In the genomic region with DNA sequence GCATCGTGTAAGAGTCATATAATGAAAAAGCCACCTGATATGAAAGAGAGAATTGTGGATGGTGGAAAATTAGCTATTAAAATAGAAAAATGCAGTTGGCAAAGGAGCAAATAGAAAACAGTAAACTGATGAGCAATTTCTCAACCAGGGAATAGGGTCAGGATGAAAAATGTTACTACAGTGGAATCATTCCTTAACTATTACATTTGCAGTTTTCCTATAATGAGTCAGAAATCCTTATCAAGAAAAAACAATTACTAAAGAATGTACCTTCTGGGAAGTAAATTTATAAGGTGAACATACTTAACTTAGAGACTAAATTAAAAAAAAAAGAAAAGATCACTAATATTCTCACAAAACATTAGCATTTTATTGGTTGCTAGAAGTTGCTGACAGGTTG, we compare ENCODE assay signal across 36 cellular contexts.
DNase-seq lines count a peak whose midpoint lies in the region; ATAC-seq, FAIRE-seq and TF ChIP-seq lines count a peak whose summit lies in the region.
"Had no signal": no experiment of that assay in that cellular context is flagged by ENCODE, and none has a peak within 500 bp of the region (broad histone marks: within the 10 kb centered on the region; RNA-seq: fewer than 3 reads in every experiment).

No MANE protein-coding gene starts in this region.

- no peaks in the 10 kb centered on the region for H3K4me1 Mint-ChIP-seq in CD8-positive, alpha-beta T cell (ENCODE audit: low read depth)
- H3K4me1 Mint-ChIP-seq: activated CD4-positive, alpha-beta T cell treated with anti-CD3 and anti-CD28 coated beads, Interleukin-2, amount 10 ng/mL, durations not matched to agents 24 days and 14 days; IgD-negative memory B cell; mesothelial cell of epicardium; naive B cell had no signal

- H3K9me3 Mint-ChIP-seq in CD8-positive, alpha-beta T cell = peaks cover 3% of the 10 kb centered on the region
- H3K9me3 Mint-ChIP-seq: activated CD4-positive, alpha-beta T cell treated with anti-CD3 and anti-CD28 coated beads, Interleukin-2, amount 10 ng/mL, durations not matched to agents 24 days and 14 days; activated T-cell treated with anti-CD3 and anti-CD28 coated beads, Interleukin-2, amount 50 U/mL, for 72 hours; CD4-positive, alpha-beta T cell; mesothelial cell of epicardium; stimulated activated naive CD8-positive, alpha-beta T cell treated with anti-CD3 and anti-CD28 coated beads, Interleukin-15, Interleukin-2, amounts not matched to agents 100 ng/mL and 50 ng/mL, for 24 hours had no signal

- no peak overlapping the region for H3K4me3 ChIP-seq in choroid plexus epithelial cell (ENCODE audit: low read depth, low read length)
- H3K4me3 ChIP-seq in pancreas = no peak overlapping the region
- H3K4me3 ChIP-seq in CD8-positive, alpha-beta T cell (ENCODE audit: low read depth, low read length) = no peak overlapping the region
- H3K4me3 ChIP-seq: adrenal gland, cardiac muscle cell, coronary artery, gastroesophageal sphincter, PC-9, skin epidermis, vagina had no signal

- H3K9me3 ChIP-seq in pancreas = no peaks in the 10 kb centered on the region
- no peaks in the 10 kb centered on the region for H3K9me3 ChIP-seq in CD8-positive, alpha-beta T cell (ENCODE audit: low read length)
- H3K9me3 ChIP-seq: adrenal gland, gastroesophageal sphincter, vagina had no signal

- H3K4me3 Mint-ChIP-seq in CD8-positive, alpha-beta T cell = no peak overlapping the region
- H3K4me3 Mint-ChIP-seq: activated CD4-positive, alpha-beta T cell treated with anti-CD3 and anti-CD28 coated beads, Interleukin-2, amount 10 ng/mL, durations not matched to agents 24 days and 14 days; activated T-cell treated with anti-CD3 and anti-CD28 coated beads, Interleukin-2, amount 50 U/mL, for 72 hours; CD4-positive, alpha-beta T cell; effector memory CD8-positive, alpha-beta T cell; IgD-negative memory B cell; mesothelial cell of epicardium; naive B cell; stimulated activated naive CD8-positive, alpha-beta T cell treated with anti-CD3 and anti-CD28 coated beads, Interleukin-15, Interleukin-2, amounts not matched to agents 100 ng/mL and 50 ng/mL, for 24 hours had no signal

- FAIRE-seq in pancreas (lab: Jason Lieb, UNC) (no peak), frontal cortex (lab: Jason Lieb, UNC) (no peak)
- FAIRE-seq: G401.6 had no signal

- no peaks in the 10 kb centered on the region for H3K36me3 ChIP-seq in pancreas
- no peaks in the 10 kb centered on the region for H3K36me3 ChIP-seq in CD8-positive, alpha-beta T cell (ENCODE audit: insufficient read depth, low read length)
- H3K36me3 ChIP-seq: adrenal gland, cardiac muscle cell, gastroesophageal sphincter, vagina had no signal

- TF ChIP-seq CTCF in choroid plexus epithelial cell (conservative IDR thresholded peaks at IDR 0.05; ENCODE audit: low read depth, low read length) (no peak), pancreas (IDR thresholded peaks at IDR 0.05) (no peak)
- no peak for TF ChIP-seq CTCF in CD8-positive, alpha-beta T cell (IDR thresholded peaks at IDR 0.05)

- 42% methylated on average over 1 of the region's 1 CpG for WGBS in pancreas, 2 donors

- POLR2A ChIA-PET in CD8-positive, alpha-beta T cell (lab: Charles Lee) = no interaction called here

- peaks cover 0 to 29% (median 14%) of the 10 kb centered on the region in 3 donors for H3K4me1 ChIP-seq in pancreas
- no peaks in the 10 kb centered on the region for H3K4me1 ChIP-seq in CD8-positive, alpha-beta T cell (ENCODE audit: insufficient read depth, low read length)
- H3K4me1 ChIP-seq: adrenal gland, gastroesophageal sphincter, vagina had no signal

- H3K27me3 ChIP-seq in pancreas = no peaks in the 10 kb centered on the region
- no peaks in the 10 kb centered on the region for H3K27me3 ChIP-seq in CD8-positive, alpha-beta T cell (ENCODE audit: insufficient read depth, low read length)
- H3K27me3 ChIP-seq: adrenal gland, cardiac muscle cell, gastroesophageal sphincter, vagina had no signal

- H3K27me3 Mint-ChIP-seq in CD8-positive, alpha-beta T cell (ENCODE audit: low read depth) = no peaks in the 10 kb centered on the region
- H3K27me3 Mint-ChIP-seq: activated CD4-positive, alpha-beta T cell treated with anti-CD3 and anti-CD28 coated beads, Interleukin-2, amount 10 ng/mL, durations not matched to agents 24 days and 14 days; CD4-positive, alpha-beta T cell; effector memory CD8-positive, alpha-beta T cell; IgD-negative memory B cell; naive B cell; stimulated activated naive CD8-positive, alpha-beta T cell treated with anti-CD3 and anti-CD28 coated beads, Interleukin-15, Interleukin-2, amounts not matched to agents 100 ng/mL and 50 ng/mL, for 24 hours had no signal

- intact Hi-C loops in pancreas (cut with DNase I) = no loop called here
- intact Hi-C loops in CD8-positive, alpha-beta T cell (cut with DNase I, micrococcal nuclease) = no loop called here

- no peaks in the 10 kb centered on the region for H3K36me3 Mint-ChIP-seq in CD8-positive, alpha-beta T cell
- H3K36me3 Mint-ChIP-seq: IgD-negative memory B cell, mesothelial cell of epicardium, naive B cell had no signal

- DNase-seq in GM03348 (ENCODE audit: low spot score) (peak; percentile 69), NCI-H226 (peak; percentile 59), choroid plexus epithelial cell (ENCODE audit: low read depth) (peak; percentile 44), pancreas (no peak), frontal cortex (ENCODE audit: low spot score in 2 of 2) (no peak)
- DNase-seq in CD8-positive, alpha-beta T cell = no peak
- DNase-seq: activated CD4-positive, alpha-beta T cell treated with anti-CD3 and anti-CD28 coated beads, Interleukin-2, amount 10 ng/mL, durations not matched to agents 24 days and 14 days; activated naive CD4-positive, alpha-beta T cell; activated T-cell treated with anti-CD3 and anti-CD28 coated beads, Interleukin-2, amount 50 U/mL, for 72 hours; adrenal gland; CD4-positive, alpha-beta T cell; DMS 273 treated with DMSO at 0.1 percent for 48 hours; effector memory CD8-positive, alpha-beta T cell; GOT3; hypothalamus; left ventricle myocardium superior; naive B cell; NCI-H1092 treated with DMSO at 0.1 percent for 48 hours; NCI-H1930; NCI-H524 treated with DMSO at 0.1 percent for 48 hours; NK-92 treated with Interleukin-12 subunit alpha and Interleukin-12 subunit beta, amount 100 ng/mL, for 24 hours; nucleus accumbens; SHP77 treated with DMSO at 0.1 percent for 48 hours had no signal

- ATAC-seq in pancreas (peak; percentile 29 to 70 (median 52)), GM21825 (IDR thresholded peaks at IDR 0.05; ENCODE audit: unreplicated experiment) (no peak), HG03045 (IDR thresholded peaks at IDR 0.05; ENCODE audit: unreplicated experiment) (no peak)
- no peak for ATAC-seq in CD8-positive, alpha-beta T cell
- ATAC-seq: activated T-cell treated with anti-CD3 and anti-CD28 coated beads, Interleukin-2, amount 50 U/mL, for 72 hours; effector memory CD8-positive, alpha-beta T cell; esophagus mucosa; gastroesophageal sphincter; left ventricle myocardium superior had no signal

- no peak overlapping the region for H3K27ac Mint-ChIP-seq in CD8-positive, alpha-beta T cell
- H3K27ac Mint-ChIP-seq: activated CD4-positive, alpha-beta T cell treated with anti-CD3 and anti-CD28 coated beads, Interleukin-2, amount 10 ng/mL, durations not matched to agents 24 days and 14 days; activated T-cell treated with anti-CD3 and anti-CD28 coated beads, Interleukin-2, amount 50 U/mL, for 72 hours; CD4-positive, alpha-beta T cell; effector memory CD8-positive, alpha-beta T cell; IgD-negative memory B cell; mesothelial cell of epicardium; naive B cell; stimulated activated naive CD8-positive, alpha-beta T cell treated with anti-CD3 and anti-CD28 coated beads, Interleukin-15, Interleukin-2, amounts not matched to agents 100 ng/mL and 50 ng/mL, for 24 hours had no signal

- CTCF ChIA-PET in CD8-positive, alpha-beta T cell (lab: Charles Lee) = no interaction called here

- H3K27ac ChIP-seq in pancreas = peak overlapping the region in 2 of 4 donors; percentile 49 to 61
- no peak overlapping the region for H3K27ac ChIP-seq in CD8-positive, alpha-beta T cell (ENCODE audit: low read depth, low read length)
- H3K27ac ChIP-seq: adrenal gland, cardiac muscle cell, coronary artery, gastroesophageal sphincter, PC-9, skin epidermis, vagina had no signal

Comparison
In these comparisons a context has a peak if more than half of its experiments do, and no peak if none do; other contexts are left out.
1. DNase-seq: peak in GM03348 (single experiment), NCI-H226 (single experiment) and choroid plexus epithelial cell (single experiment); none in pancreas (0 of 6), CD8-positive, alpha-beta T cell (0 of 7) and frontal cortex (0 of 2).
2. ATAC-seq: peak in pancreas (4 of 4); none in GM21825 (single experiment), CD8-positive, alpha-beta T cell (single experiment) and HG03045 (single experiment).